Comparison of ENCODE assay signal across 8 cellular contexts in the genomic region with DNA sequence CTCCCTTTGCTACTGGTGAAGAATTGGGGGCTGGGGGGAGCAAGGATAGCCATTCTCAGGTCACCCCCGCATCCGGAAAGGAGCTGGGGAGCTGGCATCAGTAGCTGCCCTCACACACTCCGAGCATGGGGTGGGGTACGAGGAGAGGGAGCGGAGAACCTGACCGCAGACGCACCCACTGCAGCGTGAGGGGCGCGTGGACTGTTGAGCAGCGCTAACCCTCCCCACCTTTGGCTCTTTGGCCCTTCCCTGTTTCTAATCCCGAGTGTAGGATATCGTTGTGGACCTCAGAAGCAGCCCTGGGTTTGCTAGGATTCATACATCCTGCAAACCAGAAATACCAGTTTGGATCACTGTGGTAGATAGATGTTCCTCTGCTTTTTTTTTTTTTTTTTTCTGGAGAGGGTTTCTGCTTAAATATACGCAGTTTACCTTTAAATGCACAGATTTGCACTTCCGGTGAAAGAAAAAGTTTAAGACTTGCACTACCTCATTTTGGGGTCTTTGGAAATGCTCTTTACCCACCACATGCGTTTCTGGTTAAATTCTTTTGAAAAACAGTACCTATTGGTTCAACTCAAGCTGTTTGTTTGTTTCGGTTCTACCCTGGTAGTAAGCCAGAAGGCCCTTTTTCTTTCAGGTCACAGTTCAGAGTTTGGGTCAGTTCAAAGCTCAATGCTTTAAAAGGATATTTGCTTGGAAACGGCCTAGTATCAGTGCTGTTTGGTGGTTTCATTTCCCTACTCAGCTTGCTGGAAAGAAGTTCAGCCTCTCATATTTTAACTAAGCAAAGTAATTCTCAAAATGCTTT. TPM values are rescaled to one million over a fixed set of nuclear protein-coding genes. Genes with fewer than 3 reads are reported as not detected.
DNase-seq lines count a peak whose midpoint lies in the region; ATAC-seq, FAIRE-seq and TF ChIP-seq lines count a peak whose summit lies in the region.

No MANE protein-coding gene starts in this region.

- H3K4me3 Mint-ChIP-seq in activated T-helper 1 cell treated with anti-CD3 and anti-CD28 coated beads, Interleukin-12 subunit alpha, Interleukin-12 subunit beta, Interleukin-2, Interleukin-4 antibody, amounts not matched to agents 30 ng/mL and 10 ng/mL and 1 ng/mL, durations not matched to agents 14 hours and 24 hours and 36 hours = peak overlapping the region; percentile 96

- DNase-seq in activated T-cell treated with anti-CD3 and anti-CD28 coated beads for 1 hour (ENCODE audit: low read depth) (peak; percentile 10), NCI-H1694 treated with DMSO at 0.1 percent for 48 hours (lab: John Stamatoyannopoulos, UW) (peak; percentile 2), frontal cortex (ENCODE audit: low spot score in 2 of 2) (peak; percentile 26 to 28), GOT3 (lab: John Stamatoyannopoulos, UW) (no peak)
- no peak for DNase-seq in activated T-cell treated with anti-CD3 and anti-CD28 coated beads, Interleukin-2, amount 50 U/mL, for 48 hours
- DNase-seq in activated T-helper 1 cell treated with anti-CD3 and anti-CD28 coated beads, Interleukin-12 subunit alpha, Interleukin-12 subunit beta, Interleukin-2, Interleukin-4 antibody, amounts not matched to agents 30 ng/mL and 10 ng/mL and 1 ng/mL, durations not matched to agents 14 hours and 24 hours and 36 hours (ENCODE audit: low spot score) = peak; percentile 16

- H3K4me3 ChIP-seq in neutrophil (ENCODE audit: low read depth in 1 of 2, low read length in 1 of 2) = peak overlapping the region; percentile 79 to 86

- peak overlapping the region; percentile 89 for H3K27ac ChIP-seq in neutrophil

- no peak for FAIRE-seq in frontal cortex (lab: Jason Lieb, UNC)

- H3K27ac Mint-ChIP-seq in activated T-helper 1 cell treated with anti-CD3 and anti-CD28 coated beads, Interleukin-12 subunit alpha, Interleukin-12 subunit beta, Interleukin-2, Interleukin-4 antibody, amounts not matched to agents 30 ng/mL and 10 ng/mL and 1 ng/mL, durations not matched to agents 14 hours and 24 hours and 36 hours = peak overlapping the region; percentile 93

- H3K9me3 Mint-ChIP-seq in activated T-helper 1 cell treated with anti-CD3 and anti-CD28 coated beads, Interleukin-12 subunit alpha, Interleukin-12 subunit beta, Interleukin-2, Interleukin-4 antibody, amounts not matched to agents 30 ng/mL and 10 ng/mL and 1 ng/mL, durations not matched to agents 14 hours and 24 hours and 36 hours = no peaks in the 10 kb centered on the region

- peaks cover 51% of the 10 kb centered on the region for H3K4me1 Mint-ChIP-seq in activated T-helper 1 cell treated with anti-CD3 and anti-CD28 coated beads, Interleukin-12 subunit alpha, Interleukin-12 subunit beta, Interleukin-2, Interleukin-4 antibody, amounts not matched to agents 30 ng/mL and 10 ng/mL and 1 ng/mL, durations not matched to agents 14 hours and 24 hours and 36 hours (ENCODE audit: low read depth)

- H3K4me1 ChIP-seq in neutrophil (ENCODE audit: control insufficient read depth in 1 of 2, insufficient read depth in 1 of 2, low read depth in 1 of 2, low read length in 1 of 2) = peaks cover 24 to 30% of the 10 kb centered on the region in 2 experiments

- intact Hi-C loops in activated T-helper 1 cell treated with anti-CD3 and anti-CD28 coated beads, Interleukin-12 subunit alpha, Interleukin-12 subunit beta, Interleukin-2, Interleukin-4 antibody, amounts not matched to agents 30 ng/mL and 10 ng/mL and 1 ng/mL, durations not matched to agents 14 hours and 24 hours and 36 hours (cut with micrococcal nuclease) = loop anchor here (1.0 to 5.0 kb wide), 10 partner anchors 15 to 749 kb away; partner anchors contain the start of genes CPLANE2, DNAJC16, SPEN and SZRD1

- no peaks in the 10 kb centered on the region for H3K27me3 ChIP-seq in neutrophil

- peaks cover 14% of the 10 kb centered on the region for H3K36me3 Mint-ChIP-seq in activated T-helper 1 cell treated with anti-CD3 and anti-CD28 coated beads, Interleukin-12 subunit alpha, Interleukin-12 subunit beta, Interleukin-2, Interleukin-4 antibody, amounts not matched to agents 30 ng/mL and 10 ng/mL and 1 ng/mL, durations not matched to agents 14 hours and 24 hours and 36 hours (ENCODE audit: low read depth)

- no peaks in the 10 kb centered on the region for H3K36me3 ChIP-seq in neutrophil

- H3K9me3 ChIP-seq in neutrophil = no peaks in the 10 kb centered on the region

- H3K27me3 Mint-ChIP-seq in activated T-helper 1 cell treated with anti-CD3 and anti-CD28 coated beads, Interleukin-12 subunit alpha, Interleukin-12 subunit beta, Interleukin-2, Interleukin-4 antibody, amounts not matched to agents 30 ng/mL and 10 ng/mL and 1 ng/mL, durations not matched to agents 14 hours and 24 hours and 36 hours (ENCODE audit: insufficient read depth) = no peaks in the 10 kb centered on the region

- TF ChIP-seq CTCF in neutrophil (IDR thresholded peaks at IDR 0.05) = no peak

- ATAC-seq in HG02885 (IDR thresholded peaks at IDR 0.05; ENCODE audit: poor library complexity, unreplicated experiment) = peak; percentile 26

RNA-seq across cellular contexts. Expression of gene DDI2, which starts 0.8 kb away (rescaled TPM):
- total RNA-seq in activated T-helper 1 cell treated with anti-CD3 and anti-CD28 coated beads, Interleukin-12 subunit alpha, Interleukin-12 subunit beta, Interleukin-2, Interleukin-4 antibody, amounts not matched to agents 30 ng/mL and 10 ng/mL and 1 ng/mL, durations not matched to agents 14 hours and 24 hours and 36 hours = 49.9 and 51.4 TPM in 2 replicates
- 11.8 TPM for total RNA-seq in frontal cortex

RNA-seq across cellular contexts. Expression of gene AGMAT, which starts 33.2 kb away (rescaled TPM):
- total RNA-seq in activated T-helper 1 cell treated with anti-CD3 and anti-CD28 coated beads, Interleukin-12 subunit alpha, Interleukin-12 subunit beta, Interleukin-2, Interleukin-4 antibody, amounts not matched to agents 30 ng/mL and 10 ng/mL and 1 ng/mL, durations not matched to agents 14 hours and 24 hours and 36 hours = 34.4 and 34.5 TPM in 2 replicates
- 0.82 TPM for total RNA-seq in frontal cortex

Comparison
In these comparisons a context has a peak if more than half of its experiments do, and no peak if none do; other contexts are left out.
1. DNase-seq: peak in activated T-cell treated with anti-CD3 and anti-CD28 coated beads for 1 hour (single experiment), NCI-H1694 treated with DMSO at 0.1 percent for 48 hours (single experiment), activated T-helper 1 cell treated with anti-CD3 and anti-CD28 coated beads, Interleukin-12 subunit alpha, Interleukin-12 subunit beta, Interleukin-2, Interleukin-4 antibody, amounts not matched to agents 30 ng/mL and 10 ng/mL and 1 ng/mL, durations not matched to agents 14 hours and 24 hours and 36 hours (single experiment) and frontal cortex (2 of 2); none in activated T-cell treated with anti-CD3 and anti-CD28 coated beads, Interleukin-2, amount 50 U/mL, for 48 hours (0 of 2) and GOT3 (single experiment).
2. RNA of gene AGMAT, which starts 33.2 kb away (total RNA-seq): 34.4 to 34.5 TPM in activated T-helper 1 cell treated with anti-CD3 and anti-CD28 coated beads, Interleukin-12 subunit alpha, Interleukin-12 subunit beta, Interleukin-2, Interleukin-4 antibody, amounts not matched to agents 30 ng/mL and 10 ng/mL and 1 ng/mL, durations not matched to agents 14 hours and 24 hours and 36 hours; 0.82 TPM in frontal cortex (single experiment); every median in the first group is over 10 times any median in the second.